ENCODE assay signal across 1 cellular context in the genomic region with DNA sequence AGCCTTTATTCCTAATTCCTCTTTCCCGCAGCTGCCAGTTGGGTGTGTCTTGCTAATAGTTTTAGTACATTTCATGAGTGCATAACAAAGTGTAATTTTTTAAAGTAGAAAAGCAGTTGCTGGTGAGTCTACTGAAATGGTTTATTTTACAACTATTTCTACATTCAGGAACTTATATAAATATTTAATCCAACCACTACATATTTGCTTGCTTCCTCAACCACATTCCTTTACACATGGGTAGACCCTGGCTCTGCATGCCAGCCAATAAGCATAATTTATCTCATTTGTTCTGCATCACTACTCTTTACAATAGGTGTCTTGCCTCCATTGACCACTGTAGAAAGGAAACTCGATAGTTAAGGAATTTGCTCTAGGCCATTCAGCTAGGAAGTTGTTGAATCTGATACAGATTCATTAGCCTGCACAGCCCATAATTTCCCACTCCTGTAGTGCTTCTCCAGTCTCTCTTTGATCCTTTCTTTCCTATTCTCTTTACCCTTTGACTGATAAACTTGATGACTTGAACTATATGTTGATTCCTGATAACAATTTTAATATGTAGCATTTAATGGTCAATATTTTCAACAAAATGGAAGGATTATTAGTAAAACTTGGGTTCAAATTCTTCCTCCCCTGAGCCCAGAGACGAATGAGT.
TF ChIP-seq lines count a peak whose summit lies in the region.

No MANE protein-coding gene starts in this region.

TF ChIP-seq in HCT116, 20 proteins besides CTCF, POLR2A, EP300 and RAD21 (continued from another document):
- TF ChIP-seq, protein P1, sequence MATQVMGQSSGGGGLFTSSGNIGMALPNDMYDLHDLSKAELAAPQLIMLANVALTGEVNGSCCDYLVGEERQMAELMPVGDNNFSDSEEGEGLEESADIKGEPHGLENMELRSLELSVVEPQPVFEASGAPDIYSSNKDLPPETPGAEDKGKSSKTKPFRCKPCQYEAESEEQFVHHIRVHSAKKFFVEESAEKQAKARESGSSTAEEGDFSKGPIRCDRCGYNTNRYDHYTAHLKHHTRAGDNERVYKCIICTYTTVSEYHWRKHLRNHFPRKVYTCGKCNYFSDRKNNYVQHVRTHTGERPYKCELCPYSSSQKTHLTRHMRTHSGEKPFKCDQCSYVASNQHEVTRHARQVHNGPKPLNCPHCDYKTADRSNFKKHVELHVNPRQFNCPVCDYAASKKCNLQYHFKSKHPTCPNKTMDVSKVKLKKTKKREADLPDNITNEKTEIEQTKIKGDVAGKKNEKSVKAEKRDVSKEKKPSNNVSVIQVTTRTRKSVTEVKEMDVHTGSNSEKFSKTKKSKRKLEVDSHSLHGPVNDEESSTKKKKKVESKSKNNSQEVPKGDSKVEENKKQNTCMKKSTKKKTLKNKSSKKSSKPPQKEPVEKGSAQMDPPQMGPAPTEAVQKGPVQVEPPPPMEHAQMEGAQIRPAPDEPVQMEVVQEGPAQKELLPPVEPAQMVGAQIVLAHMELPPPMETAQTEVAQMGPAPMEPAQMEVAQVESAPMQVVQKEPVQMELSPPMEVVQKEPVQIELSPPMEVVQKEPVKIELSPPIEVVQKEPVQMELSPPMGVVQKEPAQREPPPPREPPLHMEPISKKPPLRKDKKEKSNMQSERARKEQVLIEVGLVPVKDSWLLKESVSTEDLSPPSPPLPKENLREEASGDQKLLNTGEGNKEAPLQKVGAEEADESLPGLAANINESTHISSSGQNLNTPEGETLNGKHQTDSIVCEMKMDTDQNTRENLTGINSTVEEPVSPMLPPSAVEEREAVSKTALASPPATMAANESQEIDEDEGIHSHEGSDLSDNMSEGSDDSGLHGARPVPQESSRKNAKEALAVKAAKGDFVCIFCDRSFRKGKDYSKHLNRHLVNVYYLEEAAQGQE (IDR thresholded peaks at IDR 0.05; ENCODE audit: low read depth) = no peak
